1 cellular context compared by ENCODE assay signal in genomic region chr12:55681142-55682077, GRCh38.
A peak's percentile ranks its signal among the peaks of the same experiment; 100 is the strongest.
TF ChIP-seq lines count a peak whose summit lies in the region.

No MANE protein-coding gene starts in this region.

TF ChIP-seq in HepG2, 621 proteins besides CTCF, POLR2A, EP300 and RAD21 (continued from another document and continues in another):
- no peak for TF ChIP-seq ZBTB49 (CRISPR knock-in tag; IDR thresholded peaks at IDR 0.05; ENCODE audit: borderline replicate concordance)
- TF ChIP-seq GPBP1L1 (CRISPR knock-in tag; IDR thresholded peaks at IDR 0.05), result no peak
- TF ChIP-seq MAF1 (CRISPR knock-in tag; IDR thresholded peaks at IDR 0.05; ENCODE audit: borderline replicate concordance), result no peak
- TF ChIP-seq HHEX (CRISPR knock-in tag; IDR thresholded peaks at IDR 0.05), result no peak
- TF ChIP-seq ZBTB34 (CRISPR knock-in tag; IDR thresholded peaks at IDR 0.05), result no peak
- TF ChIP-seq EZH2 (conservative IDR thresholded peaks at IDR 0.05; ENCODE audit: low read depth, low read length), result no peak
- peak; percentile 54; the same call in 1 of the 2 replicates for TF ChIP-seq RBFOX2 (IDR thresholded peaks at IDR 0.05; ENCODE audit: low read depth, low read length)
- TF ChIP-seq MED1 (CRISPR knock-in tag; IDR thresholded peaks at IDR 0.05), result peak; percentile 85
- no peak for TF ChIP-seq FOXP1 (IDR thresholded peaks at IDR 0.05)
- TF ChIP-seq FOXP1 (CRISPR knock-in tag; IDR thresholded peaks at IDR 0.05), result peak; percentile 13; the same call in 1 of the 2 replicates
- TF ChIP-seq FOXM1 (CRISPR knock-in tag; IDR thresholded peaks at IDR 0.05), result no peak
- TF ChIP-seq PAF1 (CRISPR knock-in tag; IDR thresholded peaks at IDR 0.05), result no peak
- 0 out of 2 replicates have a peak, but pooled peaks have one; percentile 50 for TF ChIP-seq ZNF558 (CRISPR knock-in tag; IDR thresholded peaks at IDR 0.05; ENCODE audit: borderline replicate concordance)
- TF ChIP-seq POLR2AphosphoS5 (IDR thresholded peaks at IDR 0.05; ENCODE audit: low read depth, low read length), result peak; percentile 90
- TF ChIP-seq ELF1 (CRISPR knock-in tag; IDR thresholded peaks at IDR 0.05), result peak; percentile 54
- no peak for TF ChIP-seq E2F1 (CRISPR knock-in tag; IDR thresholded peaks at IDR 0.05)
- peak; percentile 76 for TF ChIP-seq PAXIP1 (CRISPR knock-in tag; conservative IDR thresholded peaks at IDR 0.05)
- TF ChIP-seq HOXA5 (CRISPR knock-in tag; IDR thresholded peaks at IDR 0.05), result peak; percentile 66; the same call in 1 of the 2 replicates
- no peak for TF ChIP-seq ZNF775 (CRISPR knock-in tag; IDR thresholded peaks at IDR 0.05; ENCODE audit: borderline replicate concordance)
- no peak for TF ChIP-seq MXD3 (CRISPR knock-in tag; IDR thresholded peaks at IDR 0.05)
- no peak for TF ChIP-seq ONECUT2 (CRISPR knock-in tag; IDR thresholded peaks at IDR 0.05)
- no peak for TF ChIP-seq NR3C1 (CRISPR knock-in tag; IDR thresholded peaks at IDR 0.05)
- TF ChIP-seq ELK4 (CRISPR knock-in tag; IDR thresholded peaks at IDR 0.05; ENCODE audit: borderline replicate concordance), result no peak
- TF ChIP-seq RCOR2 (CRISPR knock-in tag; IDR thresholded peaks at IDR 0.05), result no peak
- no peak for TF ChIP-seq SOX6 (IDR thresholded peaks at IDR 0.05)
- peak; percentile 71; the same call in 1 of the 2 replicates for TF ChIP-seq SOX6 (CRISPR knock-in tag; IDR thresholded peaks at IDR 0.05)
- no peak for TF ChIP-seq SMARCC2 (IDR thresholded peaks at IDR 0.05)
- no peak for TF ChIP-seq NFATC3 (CRISPR knock-in tag; IDR thresholded peaks at IDR 0.05)
- TF ChIP-seq PBX3 (CRISPR knock-in tag; IDR thresholded peaks at IDR 0.05; ENCODE audit: borderline replicate concordance), result no peak
- TF ChIP-seq ZNF563 (CRISPR knock-in tag; IDR thresholded peaks at IDR 0.05), result no peak
- TF ChIP-seq TEF (CRISPR knock-in tag; IDR thresholded peaks at IDR 0.05), result no peak
- no peak for TF ChIP-seq BHLHE40 (IDR thresholded peaks at IDR 0.05; ENCODE audit: low read length)
- no peak for TF ChIP-seq ZNF34 (CRISPR knock-in tag; IDR thresholded peaks at IDR 0.05; ENCODE audit: borderline replicate concordance)
- no peak for TF ChIP-seq ZNF878 (CRISPR knock-in tag; IDR thresholded peaks at IDR 0.05)
- no peak for TF ChIP-seq ZNF446 (CRISPR knock-in tag; IDR thresholded peaks at IDR 0.05)
- TF ChIP-seq ZNF407 (CRISPR knock-in tag; IDR thresholded peaks at IDR 0.05; ENCODE audit: not compliant biosample characterization), result no peak
- peak; percentile 57; the same call in 1 of the 2 replicates for TF ChIP-seq MIER3 (CRISPR knock-in tag; IDR thresholded peaks at IDR 0.05; ENCODE audit: borderline replicate concordance)
- no peak for TF ChIP-seq FOXO1 (CRISPR knock-in tag; IDR thresholded peaks at IDR 0.05)
- TF ChIP-seq SP2 (CRISPR knock-in tag; IDR thresholded peaks at IDR 0.05), result no peak
- peak; percentile 91; the same call in 1 of the 2 replicates for TF ChIP-seq SAFB2 (CRISPR knock-in tag; IDR thresholded peaks at IDR 0.05; ENCODE audit: borderline replicate concordance, low read depth)
- TF ChIP-seq ZNF350 (CRISPR knock-in tag; IDR thresholded peaks at IDR 0.05; ENCODE audit: borderline replicate concordance, low read depth), result peak; percentile 76
